Comparison of ENCODE assay signal across 9 cellular contexts in the genomic region with DNA sequence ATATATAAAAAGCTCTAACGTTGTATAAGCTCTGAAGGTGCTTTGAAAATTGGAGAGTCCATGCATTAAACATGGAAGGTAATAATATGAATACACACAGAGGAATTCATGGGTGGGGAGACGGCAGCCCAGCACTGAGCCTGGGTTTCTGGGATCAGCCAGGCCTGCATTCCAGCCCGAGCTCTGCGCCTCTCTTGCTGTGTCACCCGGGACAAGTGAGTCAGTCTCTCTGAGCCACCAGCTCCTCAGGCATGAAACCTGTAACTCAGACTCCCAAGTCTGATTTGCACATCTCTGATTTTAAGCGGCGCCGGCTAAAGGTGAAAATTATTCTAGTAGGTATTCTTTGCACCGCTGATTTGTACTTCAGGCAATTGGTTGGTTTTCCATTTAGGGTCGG.
DNase-seq lines count a peak whose midpoint lies in the region; ATAC-seq, FAIRE-seq and TF ChIP-seq lines count a peak whose summit lies in the region.
"Had no signal": no experiment of that assay in that cellular context is flagged by ENCODE, and none has a peak within 500 bp of the region (broad histone marks: within the 10 kb centered on the region; RNA-seq: fewer than 3 reads in every experiment).

No MANE protein-coding gene starts in this region.

- no peak for TF ChIP-seq POLR2A in GM12878 (IDR thresholded peaks at IDR 0.05; ENCODE audit: low read depth, low read length)

- peaks cover 51% of the 10 kb centered on the region for H3K4me1 Mint-ChIP-seq in CD4-positive, alpha-beta T cell (ENCODE audit: low read depth)
- H3K4me1 Mint-ChIP-seq in IgD-negative memory B cell (peaks cover 20 to 28% (median 20%) of the 10 kb centered on the region in 3 donors), naive B cell (peaks cover 19 to 23% (median 20%) of the 10 kb centered on the region in 3 donors)

- no peaks in the 10 kb centered on the region for H4K20me1 ChIP-seq in GM12878 (ENCODE audit: control insufficient read depth, insufficient read depth)

- no peak for FAIRE-seq in GM12878 (lab: Jason Lieb, UNC)

- DNase-seq in CD4-positive, alpha-beta T cell, result no peak
- DNase-seq in GM12878 (ENCODE audit: low read depth, low spot score) (no peak), naive B cell (no peak), NCI-H2196 treated with DMSO at 0.1 percent for 48 hours (lab: John Stamatoyannopoulos, UW; ENCODE audit: unreplicated experiment) (no peak)
- DNase-seq in central memory CD4-positive, alpha-beta T cell, result no peak
- no peak for DNase-seq in stimulated activated CD8-positive, alpha-beta memory T cell treated with anti-CD3 and anti-CD28 coated beads, Interleukin-4, amount 100 ng/mL, for 48 hours
- DNase-seq: mucosa of descending colon had no signal

- SMC1A ChIA-PET in GM12878 (lab: Charles Lee; ENCODE audit: uncharacterized antibody, unreplicated experiment), result interaction anchor here (0.8 to 10.7 kb wide), 12 partner anchors 11 to 386 kb away, joined by 3 to 95 read pairs (median 4); no protein-coding TSS in a partner anchor

- in situ Hi-C loops in GM12878 (cut with MboI), result loop anchor here (5.0 kb wide), 1 partner anchor 97 kb away; no protein-coding TSS in a partner anchor

- TF ChIP-seq EP300 in GM12878 (IDR thresholded peaks at IDR 0.05; ENCODE audit: borderline replicate concordance in 1 of 2, control insufficient read depth in 1 of 2, low read depth in 2 of 2, low read length in 2 of 2), result no peak

- peak overlapping the region; percentile 82 for H3K27ac Mint-ChIP-seq in CD4-positive, alpha-beta T cell
- peak overlapping the region in 2 of 3 donors; percentile 20 to 29 for H3K27ac Mint-ChIP-seq in IgD-negative memory B cell
- no peak overlapping the region for H3K27ac Mint-ChIP-seq in naive B cell

- WGBS in GM12878 (ENCODE audit: insufficient coverage, insufficient replicate concordance, low lambda C conversion rate, missing lambda C conversion rate), result under 1% methylated on average over 10 of the region's 10 CpGs

- no peaks in the 10 kb centered on the region for H3K36me3 Mint-ChIP-seq in CD4-positive, alpha-beta T cell (ENCODE audit: low read depth)
- H3K36me3 Mint-ChIP-seq in IgD-negative memory B cell (no peaks in the 10 kb centered on the region), naive B cell (no peaks in the 10 kb centered on the region)

- H3K4me1 ChIP-seq in GM12878 (ENCODE audit: control insufficient read depth, insufficient read depth, low read length), result peaks cover 52% of the 10 kb centered on the region

- TF ChIP-seq RAD21 in GM12878 (IDR thresholded peaks at IDR 0.05; ENCODE audit: insufficient read depth, low read depth, low read length), result no peak

- peak overlapping the region; percentile 82 for H3K4me3 Mint-ChIP-seq in CD4-positive, alpha-beta T cell
- H3K4me3 Mint-ChIP-seq in IgD-negative memory B cell, result peak overlapping the region in 2 of 4 donors; percentile 52 to 91
- peak overlapping the region in 6 of 8 donors; percentile 56 to 86 (median 77) for H3K4me3 Mint-ChIP-seq in naive B cell

- no peak for TF ChIP-seq CTCF in CD4-positive, alpha-beta T cell (IDR thresholded peaks at IDR 0.05)
- TF ChIP-seq CTCF in GM12878 (IDR thresholded peaks at IDR 0.05 in 2 of 3, conservative IDR thresholded peaks at IDR 0.05 in 1 of 3; ENCODE audit: control insufficient read depth in 2 of 3, extremely low read depth in 1 of 3, insufficient read depth in 1 of 3, low read depth in 3 of 3, low read length in 3 of 3), result no peak

- no peaks in the 10 kb centered on the region for H3K9me3 ChIP-seq in CD4-positive, alpha-beta T cell (ENCODE audit: control insufficient read depth, low read length)
- H3K9me3 ChIP-seq in GM12878 (replicated peaks; ENCODE audit: control insufficient read depth, insufficient read depth, low read length), result no peaks in the 10 kb centered on the region
- H3K9me3 ChIP-seq: mucosa of descending colon had no signal

- no peak overlapping the region for H2AFZ ChIP-seq in GM12878 (ENCODE audit: control insufficient read depth, low read depth, low read length)

- H3K4me3 ChIP-seq in GM12878, result peak overlapping the region; percentile 91
- H3K4me3 ChIP-seq: mucosa of descending colon had no signal

- peak overlapping the region; percentile 92 for H3K9ac ChIP-seq in GM12878 (ENCODE audit: control insufficient read depth, insufficient read depth, low read length)

- peaks cover 98% of the 10 kb centered on the region for H3K79me2 ChIP-seq in GM12878 (ENCODE audit: control insufficient read depth, insufficient read depth, low read length)

- ATAC-seq in CD4-positive, alpha-beta T cell (ENCODE audit: poor library complexity), result no peak
- ATAC-seq in GM12878 (peak; percentile 15), naive B cell (ENCODE audit: low read depth in 2 of 2) (no peak), GM19023 (IDR thresholded peaks at IDR 0.05; ENCODE audit: unreplicated experiment) (no peak)

- RAD21 ChIA-PET in GM12878 (lab: Charles Lee; ENCODE audit: unreplicated experiment), result interaction anchor here (0.6 to 8.9 kb wide), 12 partner anchors 9 to 348 kb away, joined by 3 to 75 read pairs (median 7); no protein-coding TSS in a partner anchor

- no peaks in the 10 kb centered on the region for H3K27me3 Mint-ChIP-seq in CD4-positive, alpha-beta T cell
- no peaks in the 10 kb centered on the region for H3K27me3 Mint-ChIP-seq in IgD-negative memory B cell
- H3K27me3 Mint-ChIP-seq in naive B cell, result peaks cover 0 to 54% (median 16%) of the 10 kb centered on the region in 3 donors

- no peaks in the 10 kb centered on the region for H3K9me3 Mint-ChIP-seq in CD4-positive, alpha-beta T cell
- H3K9me3 Mint-ChIP-seq in IgD-negative memory B cell (no peaks in the 10 kb centered on the region), naive B cell (no peaks in the 10 kb centered on the region)

- intact Hi-C loops in CD4-positive, alpha-beta T cell (cut with DNase I, micrococcal nuclease), result loop anchor here in 1 of 2 experiments (10.0 kb wide), 1 partner anchor 285 kb away; no protein-coding TSS in a partner anchor
- intact Hi-C loops in GM12878 (cut with micrococcal nuclease; ENCODE audit: unreplicated experiment), result loop anchor here (1.0 to 10.0 kb wide), 4 partner anchors 9 to 295 kb away; no protein-coding TSS in a partner anchor

- H3K27me3 ChIP-seq in CD4-positive, alpha-beta T cell (ENCODE audit: control insufficient read depth, insufficient read depth, low read length), result no peaks in the 10 kb centered on the region
- H3K27me3 ChIP-seq in GM12878 (replicated peaks in 1 of 2; ENCODE audit: control insufficient read depth in 2 of 2, insufficient read depth in 2 of 2, low read length in 1 of 2), result no peaks in the 10 kb centered on the region

- POLR2A ChIA-PET in CD4-positive, alpha-beta T cell (lab: Charles Lee), result interaction anchor here (0.8 to 3.1 kb wide), 3 partner anchors 24 to 324 kb away, joined by 3 to 24 read pairs (median 4); no protein-coding TSS in a partner anchor
- POLR2A ChIA-PET in GM12878 (lab: Charles Lee), result interaction anchor here (0.6 to 2.5 kb wide), 11 partner anchors 9 to 320 kb away, joined by 3 to 14 read pairs (median 4); partner anchors contain the start of gene PARN

- no TSS peak for BruUV-seq in GM12878 (replicated peaks; lab: Mats Ljungman, UMichigan)

- CTCF ChIA-PET in CD4-positive, alpha-beta T cell (lab: Charles Lee), result interaction anchor here (1.2 kb wide), 1 partner anchor 25 kb away, joined by 3 read pairs; no protein-coding TSS in a partner anchor
- CTCF ChIA-PET in GM12878 (lab: Yijun Ruan, JAX), result interaction anchor here (0.6 to 8.9 kb wide), 10 partner anchors 9 to 245 kb away, joined by 3 to 49 read pairs (median 10); no protein-coding TSS in a partner anchor

- H3K4me2 ChIP-seq in GM12878 (ENCODE audit: control insufficient read depth, insufficient read depth), result peak overlapping the region; percentile 89

- H3K36me3 ChIP-seq in GM12878 (ENCODE audit: control insufficient read depth in 2 of 2, insufficient read depth in 2 of 2, low read length in 1 of 2), result peaks cover 0 to 2% of the 10 kb centered on the region in 2 experiments; a peak in 1 of 4 replicates

- H3K27ac ChIP-seq in CD4-positive, alpha-beta T cell (ENCODE audit: low read depth, low read length), result no peak overlapping the region
- H3K27ac ChIP-seq in GM12878 (ENCODE audit: control insufficient read depth, insufficient read depth), result peak overlapping the region; percentile 92

TF ChIP-seq in GM12878, 131 proteins besides CTCF, POLR2A, EP300 and RAD21:
- TF ChIP-seq KLF5 (IDR thresholded peaks at IDR 0.05; ENCODE audit: partially characterized antibody) (no peak), SMARCA5 (IDR thresholded peaks at IDR 0.05) (peak; percentile 31; the same call in 1 of the 2 replicates), SUPT20H (IDR thresholded peaks at IDR 0.05; ENCODE audit: borderline replicate concordance, control insufficient read depth, low read depth, low read length) (no peak)

Comparison
In these comparisons a context has a peak if more than half of its experiments do, and no peak if none do; other contexts are left out.
1. H3K27ac Mint-ChIP-seq: peak in CD4-positive, alpha-beta T cell (single experiment) and IgD-negative memory B cell (2 of 3); none in naive B cell (0 of 6).